ENCODE assay signal across 28 cellular contexts in the genomic region with DNA sequence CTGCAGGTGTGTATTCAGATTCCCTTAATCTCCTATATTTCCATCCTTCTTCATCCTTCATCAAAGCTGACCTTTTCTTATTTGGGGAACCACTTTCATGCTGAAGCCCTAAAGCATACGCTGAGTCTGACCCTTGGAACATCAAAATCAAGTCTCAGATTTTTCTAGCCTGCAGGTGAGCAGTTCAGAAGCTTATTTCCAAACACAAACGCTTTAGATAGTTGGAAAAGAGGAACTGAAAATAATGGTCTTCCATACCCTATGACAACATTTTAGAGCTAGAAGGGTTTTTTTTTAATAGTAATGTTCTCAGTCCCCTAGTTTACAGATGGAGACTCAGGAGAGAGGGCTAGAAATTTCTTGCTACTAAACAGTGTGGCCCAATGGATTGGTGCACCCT. TPM values are rescaled to one million over a fixed set of nuclear protein-coding genes. Genes with fewer than 3 reads are reported as not detected.
DNase-seq lines count a peak whose midpoint lies in the region; ATAC-seq, FAIRE-seq and TF ChIP-seq lines count a peak whose summit lies in the region.
"Had no signal": no experiment of that assay in that cellular context is flagged by ENCODE, and none has a peak within 500 bp of the region (broad histone marks: within the 10 kb centered on the region; RNA-seq: fewer than 3 reads in every experiment).

No MANE protein-coding gene starts in this region.

- POLR2A ChIA-PET in T-cell (lab: Charles Lee) = no interaction called here

- no peak for TF ChIP-seq POLR2A in GM12891 (IDR thresholded peaks at IDR 0.05; ENCODE audit: low read depth, low read length)

- no peak for TF ChIP-seq CTCF in nephron progenitor cell (IDR thresholded peaks at IDR 0.05)

- CTCF ChIA-PET in T-cell (lab: Charles Lee) = interaction anchor here in 1 of 2 donors (1.1 kb wide), 1 partner anchor 15 kb away, joined by 3 read pairs; no protein-coding TSS in a partner anchor

- no peaks in the 10 kb centered on the region for H3K27me3 Mint-ChIP-seq in activated T-cell treated with anti-CD3 and anti-CD28 coated beads, Interleukin-2, amount 50 U/mL, for 24 hours
- H3K27me3 Mint-ChIP-seq in T-cell (no peaks in the 10 kb centered on the region), nephron progenitor cell (ENCODE audit: low read depth, poor library complexity) (peaks cover 3% of the 10 kb centered on the region)
- H3K27me3 Mint-ChIP-seq: activated CD4-positive, alpha-beta memory T cell treated with anti-CD3 and anti-CD28 coated beads, Interleukin-2, amount 10 ng/mL, durations not matched to agents 7 days and 5 days had no signal

- no peak for FAIRE-seq in GM12891 (lab: Jason Lieb, UNC)
- FAIRE-seq: A549, RCC 7860, small intestine had no signal

- DNase-seq in activated T-cell treated with anti-CD3 and anti-CD28 coated beads, Interleukin-2, amount 50 U/mL, for 24 hours = no peak
- no peak for DNase-seq in activated T-cell treated with anti-CD3 and anti-CD28 coated beads, Interleukin-2, amount 50 U/mL, for 48 hours
- DNase-seq in GM12891 (ENCODE audit: insufficient read length, low spot score) (no peak), T-cell (no peak), nephron progenitor cell (no peak), C1 segment of cervical spinal cord (lab: John Stamatoyannopoulos, UW) (no peak), putamen (ENCODE audit: low spot score) (no peak)
- DNase-seq in stimulated activated naive CD8-positive, alpha-beta T cell treated with anti-CD3 and anti-CD28 coated beads, Interleukin-15, Interleukin-2, amounts not matched to agents 100 U/mL and 50 U/mL, for 24 hours = no peak
- DNase-seq: activated CD4-positive, alpha-beta memory T cell treated with anti-CD3 and anti-CD28 coated beads, Interleukin-2, amount 10 ng/mL, durations not matched to agents 7 days and 5 days; activated CD4-positive, alpha-beta T cell treated with anti-CD3 and anti-CD28 coated beads for 1 hour; activated gamma-delta T cell treated with Interleukin-2 at 50 U/mL for 16 hours; adrenal gland; body of pancreas; Calu3; DND-41; dorsolateral prefrontal cortex; left lung; mesendoderm; NCI-H510A treated with DMSO at 0.1 percent for 48 hours; ovary; retina; small intestine; stimulated activated CD4-positive, alpha-beta T cell treated with anti-CD3 and anti-CD28 coated beads, Interleukin-1b, Interleukin-23, amount 100 ng/mL, for 48 hours; transverse colon had no signal

- ATAC-seq in T-cell (replicated peaks in 1 of 4) = no peak
- no peak for ATAC-seq in stimulated activated naive CD8-positive, alpha-beta T cell treated with anti-CD3 and anti-CD28 coated beads, Interleukin-15, Interleukin-2, amounts not matched to agents 100 U/mL and 50 U/mL, for 24 hours
- ATAC-seq: A549, body of pancreas, HCT116, left lung had no signal

- peaks cover 35% of the 10 kb centered on the region for H3K4me1 Mint-ChIP-seq in activated T-cell treated with anti-CD3 and anti-CD28 coated beads, Interleukin-2, amount 50 U/mL, for 24 hours (ENCODE audit: low read depth)
- H3K4me1 Mint-ChIP-seq in T-cell = peaks cover 28 to 30% (median 29%) of the 10 kb centered on the region in 3 donors
- peaks cover 30% of the 10 kb centered on the region for H3K4me1 Mint-ChIP-seq in nephron progenitor cell

- no peak overlapping the region for H3K27ac Mint-ChIP-seq in activated T-cell treated with anti-CD3 and anti-CD28 coated beads, Interleukin-2, amount 50 U/mL, for 24 hours
- H3K27ac Mint-ChIP-seq in T-cell = no peak overlapping the region
- H3K27ac Mint-ChIP-seq in nephron progenitor cell = no peak overlapping the region
- H3K27ac Mint-ChIP-seq: activated CD4-positive, alpha-beta memory T cell treated with anti-CD3 and anti-CD28 coated beads, Interleukin-2, amount 10 ng/mL, durations not matched to agents 7 days and 5 days; T-helper 1 cell treated with Interleukin-12 subunit alpha and Interleukin-12 subunit beta and Interleukin-4 antibody, amounts not matched to agents 30 μg/mL and 1 μg/mL, for 36 hours had no signal

- peak overlapping the region; percentile 88 for H3K4me3 Mint-ChIP-seq in activated T-cell treated with anti-CD3 and anti-CD28 coated beads, Interleukin-2, amount 50 U/mL, for 24 hours
- H3K4me3 Mint-ChIP-seq in T-cell (peak overlapping the region in 2 of 3 donors; percentile 80 to 87), nephron progenitor cell (peak overlapping the region; percentile 87)

- H3K36me3 Mint-ChIP-seq in activated T-cell treated with anti-CD3 and anti-CD28 coated beads, Interleukin-2, amount 50 U/mL, for 24 hours (ENCODE audit: low read depth) = peaks cover 30% of the 10 kb centered on the region
- H3K36me3 Mint-ChIP-seq in T-cell (peaks cover 3% of the 10 kb centered on the region), nephron progenitor cell (ENCODE audit: low read depth) (peaks cover 9% of the 10 kb centered on the region)

- H3K9me3 Mint-ChIP-seq in activated T-cell treated with anti-CD3 and anti-CD28 coated beads, Interleukin-2, amount 50 U/mL, for 24 hours = no peaks in the 10 kb centered on the region
- H3K9me3 Mint-ChIP-seq in T-cell (no peaks in the 10 kb centered on the region), nephron progenitor cell (no peaks in the 10 kb centered on the region)
- H3K9me3 Mint-ChIP-seq: activated CD4-positive, alpha-beta memory T cell treated with anti-CD3 and anti-CD28 coated beads, Interleukin-2, amount 10 ng/mL, durations not matched to agents 7 days and 5 days; T-helper 1 cell treated with Interleukin-12 subunit alpha and Interleukin-12 subunit beta and Interleukin-4 antibody, amounts not matched to agents 30 μg/mL and 1 μg/mL, for 36 hours had no signal

TF ChIP-seq in GM12891, 5 proteins besides CTCF, POLR2A, EP300 and RAD21:
- TF ChIP-seq SPI1 (IDR thresholded peaks at IDR 0.05; ENCODE audit: low read depth, low read length) (peak; percentile 84), PAX5 (IDR thresholded peaks at IDR 0.05; ENCODE audit: insufficient read depth, low read length, severe bottlenecking) (no peak), POLR2AphosphoS5 (IDR thresholded peaks at IDR 0.05; ENCODE audit: low read depth, low read length) (no peak), TAF1 (IDR thresholded peaks at IDR 0.05; ENCODE audit: low read depth, low read length) (no peak)

RNA-seq across cellular contexts. Expression of a gene that starts 1.6 kb away (rescaled TPM):
- polyA plus RNA-seq in GM12891 (2012; ENCODE audit: low read depth, missing spikeins) = 27.3 TPM
- 10 to 100 TPM; 22.1 to 39.7 (median 28.8) TPM for total RNA-seq in T-cell
